ENCODE assay signal across 17 cellular contexts in genomic region chr10:77223532-77224460, GRCh38.
DNase-seq lines count a peak whose midpoint lies in the region; ATAC-seq and TF ChIP-seq lines count a peak whose summit lies in the region.
"Had no signal": no experiment of that assay in that cellular context is flagged by ENCODE, and none has a peak within 500 bp of the region (broad histone marks: within the 10 kb centered on the region; RNA-seq: fewer than 3 reads in every experiment).

No MANE protein-coding gene starts in this region.

- H3K27ac Mint-ChIP-seq in progenitor cell of endocrine pancreas, result peak overlapping the region; percentile 66
- H3K27ac Mint-ChIP-seq: activated CD4-positive, alpha-beta T cell treated with anti-CD3 and anti-CD28 coated beads, Interleukin-2, amount 10 ng/mL, durations not matched to agents 24 days and 14 days; IgD-negative memory B cell had no signal

- CTCF ChIA-PET in PC-3 (lab: Charles Lee), result no interaction called here

- H4K20me1 ChIP-seq in MM.1S (ENCODE audit: insufficient read depth, low read length) (no peaks in the 10 kb centered on the region), PC-3 (ENCODE audit: low read length) (no peaks in the 10 kb centered on the region)

- H3K9me3 ChIP-seq in MM.1S (replicated peaks; ENCODE audit: insufficient read depth, low read length) (no peaks in the 10 kb centered on the region), PC-3 (ENCODE audit: low read length) (no peaks in the 10 kb centered on the region)
- H3K9me3 ChIP-seq: left ventricle myocardium inferior had no signal

- intact Hi-C loops in PC-3 (cut with micrococcal nuclease), result no loop called here

- no TSS peak for BruUV-seq in PC-3 (replicated peaks; lab: Mats Ljungman, UMichigan)

- DNase-seq in DMS 273 treated with DMSO at 0.1 percent for 48 hours (lab: John Stamatoyannopoulos, UW) (peak; percentile 66), MM.1S (no peak), PC-3 (peak; percentile 50), progenitor cell of endocrine pancreas (ENCODE audit: low spot score, unreplicated experiment) (no peak), germinal center (ENCODE audit: low spot score) (no peak)
- DNase-seq: activated CD4-positive, alpha-beta T cell treated with anti-CD3 and anti-CD28 coated beads, Interleukin-2, amount 10 ng/mL, durations not matched to agents 24 days and 14 days; activated naive CD4-positive, alpha-beta T cell treated with Interleukin-2 at 50 U/mL for 16 hours; activated T-cell treated with anti-CD3 and anti-CD28 coated beads for 4 hours; GDM1; left ventricle myocardium inferior; NCI-H1417; stimulated activated CD4-positive, alpha-beta T cell treated with anti-CD3 and anti-CD28 coated beads, Interleukin-4, amount 100 ng/mL, for 1 hour had no signal

- peaks cover 42% of the 10 kb centered on the region for H3K4me1 ChIP-seq in MM.1S (ENCODE audit: low read length)
- peaks cover 18% of the 10 kb centered on the region for H3K4me1 ChIP-seq in PC-3 (ENCODE audit: insufficient read depth, low read length)
- H3K4me1 ChIP-seq: left ventricle myocardium inferior had no signal

- H3K4me1 Mint-ChIP-seq in progenitor cell of endocrine pancreas (ENCODE audit: low read depth), result peaks cover 14% of the 10 kb centered on the region
- H3K4me1 Mint-ChIP-seq: activated CD4-positive, alpha-beta T cell treated with anti-CD3 and anti-CD28 coated beads, Interleukin-2, amount 10 ng/mL, durations not matched to agents 24 days and 14 days had no signal

- H3K9ac ChIP-seq in MM.1S (ENCODE audit: low read length), result no peak overlapping the region
- H3K9ac ChIP-seq in PC-3 (ENCODE audit: low read length), result no peak overlapping the region

- no peaks in the 10 kb centered on the region for H3K36me3 Mint-ChIP-seq in progenitor cell of endocrine pancreas (ENCODE audit: insufficient read depth)
- H3K36me3 Mint-ChIP-seq: IgD-negative memory B cell had no signal

- H3K27me3 ChIP-seq in MM.1S (replicated peaks; ENCODE audit: insufficient read depth, low read length) (no peaks in the 10 kb centered on the region), PC-3 (ENCODE audit: low read length) (no peaks in the 10 kb centered on the region)

- peaks cover 24% of the 10 kb centered on the region for H3K27me3 Mint-ChIP-seq in progenitor cell of endocrine pancreas

- H3K9me2 ChIP-seq in MM.1S (replicated peaks; ENCODE audit: insufficient read depth, low read length) (no peaks in the 10 kb centered on the region), PC-3 (replicated peaks; ENCODE audit: low read length) (no peaks in the 10 kb centered on the region)

- peak overlapping the region; percentile 51; the same call in 1 of the 2 replicates for H3K4me2 ChIP-seq in MM.1S (ENCODE audit: low read depth, low read length)
- no peak overlapping the region for H3K4me2 ChIP-seq in PC-3 (ENCODE audit: low read length)

- H3K4me3 Mint-ChIP-seq in progenitor cell of endocrine pancreas (ENCODE audit: low read depth), result no peak overlapping the region
- H3K4me3 Mint-ChIP-seq: activated CD4-positive, alpha-beta T cell treated with anti-CD3 and anti-CD28 coated beads, Interleukin-2, amount 10 ng/mL, durations not matched to agents 24 days and 14 days had no signal

- TF ChIP-seq CTCF in MM.1S (IDR thresholded peaks at IDR 0.05; ENCODE audit: low read length) (no peak), PC-3 (conservative IDR thresholded peaks at IDR 0.05; ENCODE audit: low read depth, low read length) (no peak), progenitor cell of endocrine pancreas (IDR thresholded peaks at IDR 0.05; ENCODE audit: unreplicated experiment) (no peak)

- H3K79me2 ChIP-seq in MM.1S (ENCODE audit: low read length), result no peaks in the 10 kb centered on the region
- no peaks in the 10 kb centered on the region for H3K79me2 ChIP-seq in PC-3 (ENCODE audit: low read length)

- peaks cover 32% of the 10 kb centered on the region for H3F3A ChIP-seq in MM.1S (ENCODE audit: insufficient read depth, low read length)
- no peaks in the 10 kb centered on the region for H3F3A ChIP-seq in PC-3 (ENCODE audit: low read length, unreplicated experiment)

- H3K27ac ChIP-seq in MM.1S (ENCODE audit: low read length) (peak overlapping the region; percentile 95; the same call in 1 of the 2 replicates), PC-3 (ENCODE audit: low read length) (no peak overlapping the region)
- H3K27ac ChIP-seq: left ventricle myocardium inferior had no signal

- H3K9me3 Mint-ChIP-seq in progenitor cell of endocrine pancreas (ENCODE audit: low read depth), result no peaks in the 10 kb centered on the region
- H3K9me3 Mint-ChIP-seq: activated CD4-positive, alpha-beta T cell treated with anti-CD3 and anti-CD28 coated beads, Interleukin-2, amount 10 ng/mL, durations not matched to agents 24 days and 14 days; IgD-negative memory B cell had no signal

- POLR2A ChIA-PET in PC-3 (lab: Charles Lee; ENCODE audit: unreplicated experiment), result interaction anchor here (0.7 kb wide), 2 partner anchors 387 to 399 kb away, joined by 4 read pairs; no protein-coding TSS in a partner anchor

- H3K36me3 ChIP-seq in MM.1S (replicated peaks; ENCODE audit: insufficient read depth, low read length) (no peaks in the 10 kb centered on the region), PC-3 (ENCODE audit: low read depth, low read length) (no peaks in the 10 kb centered on the region)
- H3K36me3 ChIP-seq: left ventricle myocardium inferior had no signal

- peak overlapping the region; percentile 38; the same call in 1 of the 2 replicates for H2AFZ ChIP-seq in MM.1S (ENCODE audit: low read length)
- no peak overlapping the region for H2AFZ ChIP-seq in PC-3 (ENCODE audit: low read length)

- H3K4me3 ChIP-seq in MM.1S (ENCODE audit: low read length), result no peak overlapping the region
- no peak overlapping the region for H3K4me3 ChIP-seq in PC-3 (ENCODE audit: low read length)
- H3K4me3 ChIP-seq: GM12878, left ventricle myocardium inferior had no signal

- ATAC-seq in PC-3 (peak; percentile 52), GM19023 (IDR thresholded peaks at IDR 0.05; ENCODE audit: unreplicated experiment) (no peak), GM18907 (IDR thresholded peaks at IDR 0.05; ENCODE audit: unreplicated experiment) (no peak), HG03520 (IDR thresholded peaks at IDR 0.05; ENCODE audit: unreplicated experiment) (no peak)

Comparison
In these comparisons a context has a peak if more than half of its experiments do, and no peak if none do; other contexts are left out.
1. DNase-seq: peak in DMS 273 treated with DMSO at 0.1 percent for 48 hours (single experiment) and PC-3 (single experiment); none in MM.1S (single experiment), progenitor cell of endocrine pancreas (single experiment) and germinal center (single experiment).